In the genomic region with DNA sequence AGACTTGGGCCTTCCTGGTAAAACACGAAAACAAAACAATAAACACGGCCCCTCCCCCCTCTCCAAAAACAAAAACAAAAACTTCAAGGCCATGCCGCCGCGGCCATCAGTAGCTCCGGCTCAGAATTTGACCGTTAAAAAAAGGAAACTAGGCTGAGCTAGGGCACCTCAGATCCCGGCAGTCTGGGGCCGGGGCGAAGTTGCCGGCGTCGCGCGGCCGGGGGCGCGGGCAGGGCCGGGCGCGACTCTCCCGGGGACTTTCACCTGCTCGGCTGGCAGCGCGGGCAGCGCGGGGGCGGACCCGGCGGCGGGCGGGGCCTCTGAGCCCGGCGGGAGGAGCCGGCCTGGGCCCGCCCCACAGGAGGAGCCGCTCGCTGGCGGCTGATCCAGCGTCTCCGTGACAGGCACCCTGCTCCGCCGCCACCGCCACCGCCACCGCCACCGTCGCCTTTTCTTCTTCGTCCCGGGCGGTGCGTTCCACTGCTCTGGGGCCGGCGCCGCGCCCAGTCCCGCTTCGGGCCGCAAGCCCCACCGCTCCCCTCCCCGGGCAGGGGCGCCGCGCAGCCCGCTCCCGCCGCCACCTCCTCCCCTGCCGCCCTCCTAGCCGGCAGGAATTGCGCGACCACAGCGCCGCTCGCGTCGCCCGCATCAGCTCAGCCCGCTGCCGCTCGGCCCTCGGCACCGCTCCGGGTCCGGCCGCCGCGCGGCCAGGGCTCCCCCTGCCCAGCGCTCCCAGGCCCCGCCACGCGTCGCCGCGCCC, we compare ENCODE assay signal across 1 cellular context.
TF ChIP-seq lines count a peak whose summit lies in the region.

Gene NOS1AP, plus strand, starts transcription at position 358 of the 760 bp plus-strand sequence. CDS start 487 bp downstream, outside the sequence.

TF ChIP-seq in HepG2, 621 proteins besides CTCF, POLR2A, EP300 and RAD21 (continued from another document):
- TF ChIP-seq PAXIP1 (CRISPR knock-in tag; conservative IDR thresholded peaks at IDR 0.05): peak; percentile 42
- TF ChIP-seq ELF1 (CRISPR knock-in tag; IDR thresholded peaks at IDR 0.05): 0 out of 2 replicates have a peak, but pooled peaks have one; percentile 24
- TF ChIP-seq ZNF160 (CRISPR knock-in tag; IDR thresholded peaks at IDR 0.05): no peak
- no peak for TF ChIP-seq ZSCAN29 (CRISPR knock-in tag; conservative IDR thresholded peaks at IDR 0.05)
- TF ChIP-seq PCBP2 (optimal IDR thresholded peaks at IDR 0.05; ENCODE audit: low read depth, low read length, poor library complexity, severe bottlenecking): no peak
- no peak for TF ChIP-seq ZNF800 (CRISPR knock-in tag; IDR thresholded peaks at IDR 0.05)
- TF ChIP-seq SP5 (CRISPR knock-in tag; IDR thresholded peaks at IDR 0.05; ENCODE audit: borderline replicate concordance, low read depth): 0 out of 2 replicates have a peak, but pooled peaks have one; percentile 23
- TF ChIP-seq ZNF772 (CRISPR knock-in tag; IDR thresholded peaks at IDR 0.05): 0 out of 2 replicates have a peak, but pooled peaks have one; percentile 22
- TF ChIP-seq FOXK1 (CRISPR knock-in tag; IDR thresholded peaks at IDR 0.05; ENCODE audit: borderline replicate concordance, low read depth): 0 out of 2 replicates have a peak, but pooled peaks have one; percentile 10
- TF ChIP-seq ZNF598 (CRISPR knock-in tag; IDR thresholded peaks at IDR 0.05; ENCODE audit: borderline replicate concordance): no peak
- TF ChIP-seq SP1 (IDR thresholded peaks at IDR 0.05): no peak
- TF ChIP-seq SP1 (CRISPR knock-in tag; IDR thresholded peaks at IDR 0.05): peak; percentile 19; the same call in 1 of the 2 replicates
- TF ChIP-seq ATF3 (CRISPR knock-in tag; IDR thresholded peaks at IDR 0.05): 0 out of 2 replicates have a peak, but pooled peaks have one; percentile 35
- peak; percentile 33; the same call in 1 of the 2 replicates for TF ChIP-seq ZNF253 (CRISPR knock-in tag; IDR thresholded peaks at IDR 0.05; ENCODE audit: borderline replicate concordance)
- no peak for TF ChIP-seq MIER2 (CRISPR knock-in tag; IDR thresholded peaks at IDR 0.05)
- peak; percentile 80 for TF ChIP-seq RBFOX2 (IDR thresholded peaks at IDR 0.05; ENCODE audit: low read depth, low read length)
- 0 out of 2 replicates have a peak, but pooled peaks have one; percentile 5 for TF ChIP-seq SIX4 (CRISPR knock-in tag; IDR thresholded peaks at IDR 0.05)
- TF ChIP-seq ZNF749 (CRISPR knock-in tag; IDR thresholded peaks at IDR 0.05; ENCODE audit: borderline replicate concordance): peak; percentile 69; the same call in 1 of the 2 replicates
- TF ChIP-seq FOXA1 (IDR thresholded peaks at IDR 0.05): no peak
- no peak for TF ChIP-seq FOXA1 (CRISPR knock-in tag; IDR thresholded peaks at IDR 0.05)
- TF ChIP-seq HBP1 (CRISPR knock-in tag; IDR thresholded peaks at IDR 0.05; ENCODE audit: low read depth): no peak
- peak; percentile 22; the same call in 1 of the 2 replicates for TF ChIP-seq NCOA2 (CRISPR knock-in tag; IDR thresholded peaks at IDR 0.05)
- TF ChIP-seq, protein P1, sequence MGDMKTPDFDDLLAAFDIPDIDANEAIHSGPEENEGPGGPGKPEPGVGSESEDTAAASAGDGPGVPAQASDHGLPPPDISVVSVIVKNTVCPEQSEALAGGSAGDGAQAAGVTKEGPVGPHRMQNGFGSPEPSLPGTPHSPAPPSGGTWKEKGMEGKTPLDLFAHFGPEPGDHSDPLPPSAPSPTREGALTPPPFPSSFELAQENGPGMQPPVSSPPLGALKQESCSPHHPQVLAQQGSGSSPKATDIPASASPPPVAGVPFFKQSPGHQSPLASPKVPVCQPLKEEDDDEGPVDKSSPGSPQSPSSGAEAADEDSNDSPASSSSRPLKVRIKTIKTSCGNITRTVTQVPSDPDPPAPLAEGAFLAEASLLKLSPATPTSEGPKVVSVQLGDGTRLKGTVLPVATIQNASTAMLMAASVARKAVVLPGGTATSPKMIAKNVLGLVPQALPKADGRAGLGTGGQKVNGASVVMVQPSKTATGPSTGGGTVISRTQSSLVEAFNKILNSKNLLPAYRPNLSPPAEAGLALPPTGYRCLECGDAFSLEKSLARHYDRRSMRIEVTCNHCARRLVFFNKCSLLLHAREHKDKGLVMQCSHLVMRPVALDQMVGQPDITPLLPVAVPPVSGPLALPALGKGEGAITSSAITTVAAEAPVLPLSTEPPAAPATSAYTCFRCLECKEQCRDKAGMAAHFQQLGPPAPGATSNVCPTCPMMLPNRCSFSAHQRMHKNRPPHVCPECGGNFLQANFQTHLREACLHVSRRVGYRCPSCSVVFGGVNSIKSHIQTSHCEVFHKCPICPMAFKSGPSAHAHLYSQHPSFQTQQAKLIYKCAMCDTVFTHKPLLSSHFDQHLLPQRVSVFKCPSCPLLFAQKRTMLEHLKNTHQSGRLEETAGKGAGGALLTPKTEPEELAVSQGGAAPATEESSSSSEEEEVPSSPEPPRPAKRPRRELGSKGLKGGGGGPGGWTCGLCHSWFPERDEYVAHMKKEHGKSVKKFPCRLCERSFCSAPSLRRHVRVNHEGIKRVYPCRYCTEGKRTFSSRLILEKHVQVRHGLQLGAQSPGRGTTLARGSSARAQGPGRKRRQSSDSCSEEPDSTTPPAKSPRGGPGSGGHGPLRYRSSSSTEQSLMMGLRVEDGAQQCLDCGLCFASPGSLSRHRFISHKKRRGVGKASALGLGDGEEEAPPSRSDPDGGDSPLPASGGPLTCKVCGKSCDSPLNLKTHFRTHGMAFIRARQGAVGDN (CRISPR knock-in tag; IDR thresholded peaks at IDR 0.05): peak; percentile 81
- TF ChIP-seq ERF (CRISPR knock-in tag; IDR thresholded peaks at IDR 0.05): 0 out of 2 replicates have a peak, but pooled peaks have one; percentile 25
- TF ChIP-seq ZBTB38 (CRISPR knock-in tag; IDR thresholded peaks at IDR 0.05): peak; percentile 11; the same call in 1 of the 2 replicates
- no peak for TF ChIP-seq CBX2 (IDR thresholded peaks at IDR 0.05; ENCODE audit: low read depth, low read length)
- no peak for TF ChIP-seq CBX2 (CRISPR knock-in tag; IDR thresholded peaks at IDR 0.05; ENCODE audit: low read depth)
- no peak; the same call in 1 of the 2 replicates for TF ChIP-seq JDP2 (CRISPR knock-in tag; IDR thresholded peaks at IDR 0.05; ENCODE audit: borderline replicate concordance)
- TF ChIP-seq ZKSCAN8 (CRISPR knock-in tag; IDR thresholded peaks at IDR 0.05; ENCODE audit: borderline replicate concordance): no peak
- TF ChIP-seq PHF8 (CRISPR knock-in tag; IDR thresholded peaks at IDR 0.05): peak; percentile 73
- peak; percentile 50; the same call in 1 of the 2 replicates for TF ChIP-seq ZNF670 (CRISPR knock-in tag; IDR thresholded peaks at IDR 0.05; ENCODE audit: borderline replicate concordance)
- 0 out of 2 replicates have a peak, but pooled peaks have one; percentile 14 for TF ChIP-seq CCDC6 (CRISPR knock-in tag; IDR thresholded peaks at IDR 0.05)
- TF ChIP-seq TCF7 (IDR thresholded peaks at IDR 0.05; ENCODE audit: low read depth): peak; percentile 1; the same call in 1 of the 2 replicates
- TF ChIP-seq ZMYM4 (CRISPR knock-in tag; IDR thresholded peaks at IDR 0.05): peak; percentile 17; the same call in 1 of the 2 replicates
